In genomic region chr2:11644293-11644692, GRCh38 we compare ENCODE assay signal across 42 cellular contexts. TPM values are rescaled to one million over a fixed set of nuclear protein-coding genes. Genes with fewer than 3 reads are reported as not detected.
"Had no signal": no experiment of that assay in that cellular context is flagged by ENCODE, and none has a peak within 500 bp of the region (broad histone marks: within the 10 kb centered on the region; RNA-seq: fewer than 3 reads in every experiment).

No MANE protein-coding gene starts in this region.

- ATAC-seq: activated naive CD4-positive, alpha-beta T cell treated with anti-CD3 and anti-CD28 coated beads, Interleukin-2, amount 50 U/mL, for 72 hours; activated naive CD8-positive, alpha-beta T cell treated with anti-CD3 and anti-CD28 coated beads, Interleukin-2, amount 50 U/mL, for 24 hours; activated T-cell treated with anti-CD3 and anti-CD28 coated beads, Interleukin-2, amount 50 U/mL, for 4 hours; activated T-cell treated with anti-CD3 and anti-CD28 coated beads, Interleukin-2, amount 50 U/mL, for 72 hours; activated T-helper 17 cell treated with anti-CD3 and anti-CD28 coated beads, Interleukin-2, amount 50 U/mL, for 72 hours; body of pancreas had no signal

- H3K4me3 Mint-ChIP-seq: activated naive CD4-positive, alpha-beta T cell treated with anti-CD3 and anti-CD28 coated beads for 36 hours; activated naive CD4-positive, alpha-beta T cell treated with anti-CD3 and anti-CD28 coated beads, Interleukin-2, amount 10 ng/mL, durations not matched to agents 7 days and 5 days; activated naive CD4-positive, alpha-beta T cell treated with anti-CD3 and anti-CD28 coated beads, Interleukin-2, amount 50 U/mL, for 24 hours; activated naive CD8-positive, alpha-beta T cell; activated naive CD8-positive, alpha-beta T cell treated with anti-CD3 and anti-CD28 coated beads for 36 hours; activated naive CD8-positive, alpha-beta T cell treated with anti-CD3 and anti-CD28 coated beads, Interleukin-2, amount 10 ng/mL, durations not matched to agents 7 days and 5 days; activated naive CD8-positive, alpha-beta T cell treated with anti-CD3 and anti-CD28 coated beads, Interleukin-2, amount 50 U/mL, for 24 hours; activated T-cell treated with anti-CD3 and anti-CD28 coated beads, Interleukin-2, amount 50 U/mL, for 24 hours; activated T-cell treated with anti-CD3 and anti-CD28 coated beads, Interleukin-2, amount 50 U/mL, for 4 hours; activated T-cell treated with anti-CD3 and anti-CD28 coated beads, Interleukin-2, amount 50 U/mL, for 72 hours; activated T-helper 1 cell treated with anti-CD3 and anti-CD28 coated beads, Interleukin-12 subunit alpha, Interleukin-12 subunit beta, Interleukin-2, Interleukin-4 antibody, amounts not matched to agents 30 ng/mL and 10 ng/mL and 1 ng/mL, durations not matched to agents 14 hours and 24 hours and 36 hours; activated T-helper 17 cell treated with anti-CD3 and anti-CD28 coated beads, Interleukin-2, amount 50 U/mL, for 72 hours; brain; central memory CD8-positive, alpha-beta T cell had no signal

- H3K27ac ChIP-seq: adrenal gland, ascending aorta, body of pancreas, brain microvascular endothelial cell, breast epithelium, cardiac muscle cell had no signal

- H3K4me1 Mint-ChIP-seq: activated naive CD4-positive, alpha-beta T cell treated with anti-CD3 and anti-CD28 coated beads, Interleukin-2, amount 10 ng/mL, durations not matched to agents 7 days and 5 days; activated naive CD4-positive, alpha-beta T cell treated with anti-CD3 and anti-CD28 coated beads, Interleukin-2, amount 50 U/mL, for 24 hours; activated naive CD8-positive, alpha-beta T cell treated with anti-CD3 and anti-CD28 coated beads for 36 hours; activated naive CD8-positive, alpha-beta T cell treated with anti-CD3 and anti-CD28 coated beads, Interleukin-2, amount 10 ng/mL, durations not matched to agents 7 days and 5 days; activated naive CD8-positive, alpha-beta T cell treated with anti-CD3 and anti-CD28 coated beads, Interleukin-2, amount 50 U/mL, for 24 hours; activated T-helper 17 cell treated with anti-CD3 and anti-CD28 coated beads, Interleukin-2, amount 50 U/mL, for 72 hours; central memory CD8-positive, alpha-beta T cell had no signal

- H3K9me3 Mint-ChIP-seq: activated naive CD4-positive, alpha-beta T cell treated with anti-CD3 and anti-CD28 coated beads for 36 hours; activated naive CD4-positive, alpha-beta T cell treated with anti-CD3 and anti-CD28 coated beads, Interleukin-2, amount 10 ng/mL, durations not matched to agents 7 days and 5 days; activated naive CD4-positive, alpha-beta T cell treated with anti-CD3 and anti-CD28 coated beads, Interleukin-2, amount 50 U/mL, for 24 hours; activated naive CD4-positive, alpha-beta T cell treated with anti-CD3 and anti-CD28 coated beads, Interleukin-2, amount 50 U/mL, for 72 hours; activated naive CD8-positive, alpha-beta T cell treated with anti-CD3 and anti-CD28 coated beads for 36 hours; activated naive CD8-positive, alpha-beta T cell treated with anti-CD3 and anti-CD28 coated beads, Interleukin-2, amount 10 ng/mL, durations not matched to agents 7 days and 5 days; activated naive CD8-positive, alpha-beta T cell treated with anti-CD3 and anti-CD28 coated beads, Interleukin-2, amount 50 U/mL, for 24 hours; activated T-cell treated with anti-CD3 and anti-CD28 coated beads, Interleukin-2, amount 50 U/mL, for 24 hours; activated T-cell treated with anti-CD3 and anti-CD28 coated beads, Interleukin-2, amount 50 U/mL, for 4 hours; activated T-cell treated with anti-CD3 and anti-CD28 coated beads, Interleukin-2, amount 50 U/mL, for 72 hours; activated T-helper 1 cell treated with anti-CD3 and anti-CD28 coated beads, Interleukin-12 subunit alpha, Interleukin-12 subunit beta, Interleukin-2, Interleukin-4 antibody, amounts not matched to agents 30 ng/mL and 10 ng/mL and 1 ng/mL, durations not matched to agents 14 hours and 24 hours and 36 hours; activated T-helper 17 cell treated with anti-CD3 and anti-CD28 coated beads, Interleukin-2, amount 50 U/mL, for 72 hours; activated T-helper 2 cell treated with anti-CD3 and anti-CD28 coated beads, Interferon-gamma antibody, Interleukin-2, Interleukin-4, amounts not matched to agents 10 μg/mL and 5 μg/mL and 100 μg/mL, durations not matched to agents 14 hours and 24 hours and 36 hours; central memory CD8-positive, alpha-beta T cell had no signal

- H3K36me3 ChIP-seq: adrenal gland, ascending aorta, brain microvascular endothelial cell, breast epithelium had no signal

- H3K27me3 ChIP-seq: adrenal gland, ascending aorta, body of pancreas, breast epithelium, cardiac muscle cell had no signal

- H3K4me1 ChIP-seq: adrenal gland, ascending aorta, body of pancreas, breast epithelium had no signal

- DNase-seq: activated effector memory CD4-positive, alpha-beta T cell treated with anti-CD3 and anti-CD28 coated beads, Interleukin-2, amount 50 U/mL, for 16 hours; activated effector memory CD4-positive, alpha-beta T cell treated with Interleukin-2 at 50 U/mL for 16 hours; activated gamma-delta T cell; activated gamma-delta T cell treated with Interleukin-2 at 50 U/mL for 16 hours; activated naive CD4-positive, alpha-beta T cell; activated naive CD4-positive, alpha-beta T cell treated with anti-CD3 and anti-CD28 coated beads for 36 hours; activated naive CD4-positive, alpha-beta T cell treated with anti-CD3 and anti-CD28 coated beads, Interleukin-2, amount 10 ng/mL, durations not matched to agents 7 days and 5 days; activated naive CD4-positive, alpha-beta T cell treated with anti-CD3 and anti-CD28 coated beads, Interleukin-2, amount 50 U/mL, for 16 hours; activated naive CD4-positive, alpha-beta T cell treated with Interleukin-2 at 50 U/mL for 16 hours; activated naive CD8-positive, alpha-beta T cell treated with anti-CD3 and anti-CD28 coated beads for 36 hours; activated naive CD8-positive, alpha-beta T cell treated with anti-CD3 and anti-CD28 coated beads, Interleukin-2, amount 10 ng/mL, durations not matched to agents 7 days and 5 days; activated naive CD8-positive, alpha-beta T cell treated with anti-CD3 and anti-CD28 coated beads, Interleukin-2, amount 50 U/mL, for 24 hours; activated T-cell treated with anti-CD3 and anti-CD28 coated beads, Interleukin-2, amount 50 U/mL, for 1 hour; activated T-cell treated with anti-CD3 and anti-CD28 coated beads, Interleukin-2, amount 50 U/mL, for 24 hours; activated T-cell treated with anti-CD3 and anti-CD28 coated beads, Interleukin-2, amount 50 U/mL, for 4 hours; activated T-cell treated with anti-CD3 and anti-CD28 coated beads, Interleukin-2, amount 50 U/mL, for 48 hours; activated T-cell treated with anti-CD3 and anti-CD28 coated beads, Interleukin-2, amount 50 U/mL, for 72 hours; adrenal gland; amniotic stem cell; amygdala; anterior cingulate cortex; aorta; body of pancreas; brain microvascular endothelial cell; caudate nucleus; central memory CD4-positive, alpha-beta T cell; cerebellar nuclear complex had no signal

- H3K9me3 ChIP-seq: adrenal gland, ascending aorta, body of pancreas, breast epithelium had no signal

- H3K27ac Mint-ChIP-seq: activated naive CD4-positive, alpha-beta T cell treated with anti-CD3 and anti-CD28 coated beads for 36 hours; activated naive CD4-positive, alpha-beta T cell treated with anti-CD3 and anti-CD28 coated beads, Interleukin-2, amount 10 ng/mL, durations not matched to agents 7 days and 5 days; activated naive CD4-positive, alpha-beta T cell treated with anti-CD3 and anti-CD28 coated beads, Interleukin-2, amount 50 U/mL, for 24 hours; activated naive CD4-positive, alpha-beta T cell treated with anti-CD3 and anti-CD28 coated beads, Interleukin-2, amount 50 U/mL, for 72 hours; activated naive CD8-positive, alpha-beta T cell; activated naive CD8-positive, alpha-beta T cell treated with anti-CD3 and anti-CD28 coated beads for 36 hours; activated naive CD8-positive, alpha-beta T cell treated with anti-CD3 and anti-CD28 coated beads, Interleukin-2, amount 10 ng/mL, durations not matched to agents 7 days and 5 days; activated naive CD8-positive, alpha-beta T cell treated with anti-CD3 and anti-CD28 coated beads, Interleukin-2, amount 50 U/mL, for 24 hours; activated T-cell treated with anti-CD3 and anti-CD28 coated beads, Interleukin-2, amount 50 U/mL, for 24 hours; activated T-cell treated with anti-CD3 and anti-CD28 coated beads, Interleukin-2, amount 50 U/mL, for 72 hours; activated T-helper 1 cell treated with anti-CD3 and anti-CD28 coated beads, Interleukin-12 subunit alpha, Interleukin-12 subunit beta, Interleukin-2, Interleukin-4 antibody, amounts not matched to agents 30 ng/mL and 10 ng/mL and 1 ng/mL, durations not matched to agents 14 hours and 24 hours and 36 hours; activated T-helper 17 cell treated with anti-CD3 and anti-CD28 coated beads, Interleukin-2, amount 50 U/mL, for 72 hours; activated T-helper 2 cell treated with anti-CD3 and anti-CD28 coated beads, Interferon-gamma antibody, Interleukin-2, Interleukin-4, amounts not matched to agents 10 μg/mL and 5 μg/mL and 100 μg/mL, durations not matched to agents 14 hours and 24 hours and 36 hours; brain had no signal

- H3K4me3 ChIP-seq: adrenal gland, ascending aorta, body of pancreas, breast epithelium, cardiac muscle cell had no signal

- FAIRE-seq: astrocyte, bronchial epithelial cell had no signal

- H3K36me3 Mint-ChIP-seq: activated naive CD4-positive, alpha-beta T cell treated with anti-CD3 and anti-CD28 coated beads, Interleukin-2, amount 10 ng/mL, durations not matched to agents 7 days and 5 days; activated naive CD4-positive, alpha-beta T cell treated with anti-CD3 and anti-CD28 coated beads, Interleukin-2, amount 50 U/mL, for 24 hours; activated naive CD4-positive, alpha-beta T cell treated with anti-CD3 and anti-CD28 coated beads, Interleukin-2, amount 50 U/mL, for 72 hours; activated naive CD8-positive, alpha-beta T cell; activated naive CD8-positive, alpha-beta T cell treated with anti-CD3 and anti-CD28 coated beads for 36 hours; activated naive CD8-positive, alpha-beta T cell treated with anti-CD3 and anti-CD28 coated beads, Interleukin-2, amount 10 ng/mL, durations not matched to agents 7 days and 5 days had no signal

RNA-seq across cellular contexts. Expression of gene NTSR2, which starts 25.7 kb away (rescaled TPM):
- total RNA-seq: activated naive CD4-positive, alpha-beta T cell treated with anti-CD3 and anti-CD28 coated beads for 36 hours; activated naive CD4-positive, alpha-beta T cell treated with anti-CD3 and anti-CD28 coated beads, Interleukin-2, amount 50 U/mL, for 72 hours; activated naive CD8-positive, alpha-beta T cell treated with anti-CD3 and anti-CD28 coated beads for 36 hours; activated naive CD8-positive, alpha-beta T cell treated with anti-CD3 and anti-CD28 coated beads, Interleukin-2, amount 10 ng/mL, durations not matched to agents 7 days and 5 days; activated T-cell treated with anti-CD3 and anti-CD28 coated beads, Interleukin-2, amount 50 U/mL, for 4 hours; activated T-cell treated with anti-CD3 and anti-CD28 coated beads, Interleukin-2, amount 50 U/mL, for 72 hours; activated T-helper 1 cell treated with anti-CD3 and anti-CD28 coated beads, Interleukin-12 subunit alpha, Interleukin-12 subunit beta, Interleukin-2, Interleukin-4 antibody, amounts not matched to agents 30 ng/mL and 10 ng/mL and 1 ng/mL, durations not matched to agents 14 hours and 24 hours and 36 hours; activated T-helper 17 cell treated with anti-CD3 and anti-CD28 coated beads, Interleukin-2, amount 50 U/mL, for 72 hours; activated T-helper 2 cell treated with anti-CD3 and anti-CD28 coated beads, Interferon-gamma antibody, Interleukin-2, Interleukin-4, amounts not matched to agents 10 μg/mL and 5 μg/mL and 100 μg/mL, durations not matched to agents 14 hours and 24 hours and 36 hours; aorta; ascending aorta; astrocyte; body of pancreas; bronchial epithelial cell; cardiac muscle cell; cardiac septum; chondrocyte had no signal
- polyA plus RNA-seq: aorta, cardiac muscle cell had no signal
